26 cellular contexts compared by ENCODE assay signal in genomic region chrX:101029665-101030064, GRCh38. TPM values are rescaled to one million over a fixed set of nuclear protein-coding genes. Genes with fewer than 3 reads are reported as not detected.
A peak's percentile ranks its signal among the peaks of the same experiment; 100 is the strongest.
DNase-seq lines count a peak whose midpoint lies in the region; ATAC-seq, FAIRE-seq and TF ChIP-seq lines count a peak whose summit lies in the region.
"Had no signal": no experiment of that assay in that cellular context is flagged by ENCODE, and none has a peak within 500 bp of the region (broad histone marks: within the 10 kb centered on the region; RNA-seq: fewer than 3 reads in every experiment).

No MANE protein-coding gene starts in this region.

- no peak for TF ChIP-seq EP300 in K562 (IDR thresholded peaks at IDR 0.05; ENCODE audit: low read length)

- no peaks in the 10 kb centered on the region for H3K79me2 ChIP-seq in K562 (ENCODE audit: control insufficient read depth, insufficient read depth, low read length)

- no peaks in the 10 kb centered on the region for H4K20me1 ChIP-seq in K562 (replicated peaks; ENCODE audit: control insufficient read depth, insufficient read depth, low read length)
- H4K20me1 ChIP-seq: BLaER1 treated with 17β-estradiol and CSF1 and Interleukin-3, amounts not matched to agents 10 nM and 100 nM had no signal

- DNase-seq in activated T-cell treated with anti-CD3 and anti-CD28 coated beads, Interleukin-2, amount 50 U/mL, for 72 hours: no peak
- DNase-seq in activated T-cell treated with anti-CD3 and anti-CD28 coated beads for 4 hours: no peak
- DNase-seq in K562 (ENCODE audit: extremely low read depth in 1 of 4, low spot score in 3 of 4): peak in 1 of 4 experiments; percentile 6
- DNase-seq in immature natural killer cell: peak; percentile 13 to 28 (median 21)
- no peak for DNase-seq in natural killer cell treated with Interleukin-12 subunit alpha and Interleukin-12 subunit beta and Interleukin-15 and Interleukin-18, amount 100 ng/mL, for 72 hours (ENCODE audit: low spot score)
- DNase-seq in HAP-1 (ENCODE audit: low spot score in 2 of 2): no peak
- DNase-seq: 8988T; ACHN; AML-193; BE2C; CD4-positive, alpha-beta T cell; CD8-positive, alpha-beta memory T cell; DMS 273 treated with DMSO at 0.1 percent for 48 hours; DMS79; EL; GDM1; GOT3; HCEC 1CT had no signal

- H3K27me3 Mint-ChIP-seq in activated T-cell treated with anti-CD3 and anti-CD28 coated beads, Interleukin-2, amount 50 U/mL, for 72 hours (ENCODE audit: low read depth): peaks cover 13% of the 10 kb centered on the region
- peaks cover 0 to 6% (median 2%) of the 10 kb centered on the region in 3 donors for H3K27me3 Mint-ChIP-seq in immature natural killer cell (ENCODE audit: low read depth in 3 of 3)
- peaks cover 0 to 5% of the 10 kb centered on the region in 2 donors for H3K27me3 Mint-ChIP-seq in natural killer cell treated with Interleukin-12 subunit alpha and Interleukin-12 subunit beta and Interleukin-15 and Interleukin-18, amount 100 ng/mL, for 72 hours
- H3K27me3 Mint-ChIP-seq: CD4-positive, alpha-beta T cell had no signal

- H3K27ac ChIP-seq in K562 (ENCODE audit: extremely low read depth, low read depth, low read length): no peak overlapping the region
- H3K27ac ChIP-seq: A549; BLaER1 treated with 17β-estradiol and CSF1 and Interleukin-3, amounts not matched to agents 10 nM and 100 nM had no signal

- H3K36me3 Mint-ChIP-seq in activated T-cell treated with anti-CD3 and anti-CD28 coated beads, Interleukin-2, amount 50 U/mL, for 72 hours (ENCODE audit: insufficient read depth in 2 of 2): peaks cover 6 to 16% of the 10 kb centered on the region in 2 donors
- peaks cover 10 to 21% (median 14%) of the 10 kb centered on the region in 3 donors for H3K36me3 Mint-ChIP-seq in immature natural killer cell
- peaks cover 32% of the 10 kb centered on the region for H3K36me3 Mint-ChIP-seq in natural killer cell treated with Interleukin-12 subunit alpha and Interleukin-12 subunit beta and Interleukin-15 and Interleukin-18, amount 100 ng/mL, for 72 hours

- POLR2A ChIA-PET in K562 (lab: Yijun Ruan, JAX): no interaction called here

- 70% methylated on average over 1 of the region's 1 CpG for WGBS in K562 (ENCODE audit: insufficient coverage, low coverage, missing lambda C conversion rate)

- no TSS peak for BruUV-seq in K562 (replicated peaks; lab: Mats Ljungman, UMichigan)

- H3K9me3 Mint-ChIP-seq in activated T-cell treated with anti-CD3 and anti-CD28 coated beads, Interleukin-2, amount 50 U/mL, for 72 hours: peaks cover 0 to 2% of the 10 kb centered on the region in 2 donors
- peaks cover 0 to 2% (median 0%) of the 10 kb centered on the region in 6 donors for H3K9me3 Mint-ChIP-seq in immature natural killer cell
- H3K9me3 Mint-ChIP-seq in natural killer cell treated with Interleukin-12 subunit alpha and Interleukin-12 subunit beta and Interleukin-15 and Interleukin-18, amount 100 ng/mL, for 72 hours: no peaks in the 10 kb centered on the region
- H3K9me3 Mint-ChIP-seq: CD4-positive, alpha-beta T cell; CD8-positive, alpha-beta memory T cell had no signal

- no peak overlapping the region for H2AFZ ChIP-seq in K562 (ENCODE audit: low read depth, low read length)

- in situ Hi-C loops in K562 (cut with MboI): no loop called here
- in situ Hi-C loops in HAP-1 (cut with MboI; ENCODE audit: low sequenced_read_pairs): no loop called here

- no peak for FAIRE-seq in K562 (lab: Jason Lieb, UNC)
- FAIRE-seq: A549, D721Med, GM12878, H54 had no signal

- H3K27ac Mint-ChIP-seq in activated T-cell treated with anti-CD3 and anti-CD28 coated beads, Interleukin-2, amount 50 U/mL, for 72 hours: peak overlapping the region; percentile 75
- H3K27ac Mint-ChIP-seq in immature natural killer cell: peak overlapping the region in 5 of 6 donors; percentile 5 to 56 (median 48)
- H3K27ac Mint-ChIP-seq in natural killer cell treated with Interleukin-12 subunit alpha and Interleukin-12 subunit beta and Interleukin-15 and Interleukin-18, amount 100 ng/mL, for 72 hours: peak overlapping the region; percentile 33 to 36
- H3K27ac Mint-ChIP-seq: CD14-positive monocyte; CD4-positive, alpha-beta T cell had no signal

- no peak for TF ChIP-seq POLR2A in K562 (conservative IDR thresholded peaks at IDR 0.05)

- no peak for ATAC-seq in activated T-cell treated with anti-CD3 and anti-CD28 coated beads, Interleukin-2, amount 50 U/mL, for 72 hours (replicated peaks in 1 of 2)
- ATAC-seq in K562 (no peak), HG03469 (IDR thresholded peaks at IDR 0.05; ENCODE audit: unreplicated experiment) (no peak), GM18867 (IDR thresholded peaks at IDR 0.05; ENCODE audit: unreplicated experiment) (no peak)
- peak; percentile 63 to 65 for ATAC-seq in natural killer cell treated with Interleukin-12 subunit alpha and Interleukin-12 subunit beta and Interleukin-15 and Interleukin-18, amount 100 ng/mL, for 72 hours
- ATAC-seq: A549, GM12878 had no signal

- peaks cover 7% of the 10 kb centered on the region for H3K4me1 Mint-ChIP-seq in activated T-cell treated with anti-CD3 and anti-CD28 coated beads, Interleukin-2, amount 50 U/mL, for 72 hours (ENCODE audit: low read depth)
- H3K4me1 Mint-ChIP-seq in immature natural killer cell: peaks cover 14 to 20% of the 10 kb centered on the region in 2 donors
- H3K4me1 Mint-ChIP-seq in natural killer cell treated with Interleukin-12 subunit alpha and Interleukin-12 subunit beta and Interleukin-15 and Interleukin-18, amount 100 ng/mL, for 72 hours (ENCODE audit: low read depth in 2 of 2): peaks cover 17 to 21% of the 10 kb centered on the region in 2 donors
- H3K4me1 Mint-ChIP-seq: CD14-positive monocyte had no signal

- H3K4me3 ChIP-seq in K562: no peak overlapping the region
- no peak overlapping the region for H3K4me3 ChIP-seq in HAP-1
- H3K4me3 ChIP-seq: A549; BLaER1 treated with 17β-estradiol and CSF1 and Interleukin-3, amounts not matched to agents 10 nM and 100 nM; GM12878 had no signal

- intact Hi-C loops in K562 (cut with micrococcal nuclease): no loop called here

- no peak overlapping the region for H3K9ac ChIP-seq in K562 (ENCODE audit: insufficient read depth in 1 of 2, low read depth in 2 of 2, low read length in 2 of 2)
- H3K9ac ChIP-seq: BLaER1 treated with 17β-estradiol and CSF1 and Interleukin-3, amounts not matched to agents 10 nM and 100 nM had no signal

- TF ChIP-seq CTCF in K562 (IDR thresholded peaks at IDR 0.05 in 2 of 3, conservative IDR thresholded peaks at IDR 0.05 in 1 of 3; ENCODE audit: insufficient read depth in 2 of 3, low read depth in 1 of 3, low read length in 3 of 3): no peak

- TF ChIP-seq RAD21 in K562 (CRISPR knock-in tag; conservative IDR thresholded peaks at IDR 0.05 in 1 of 2, IDR thresholded peaks at IDR 0.05 in 1 of 2): no peak

- no peaks in the 10 kb centered on the region for H3K9me1 ChIP-seq in K562 (ENCODE audit: control insufficient read depth, insufficient read depth, low read length)

- H3K4me1 ChIP-seq in K562 (replicated peaks in 1 of 2; ENCODE audit: control insufficient read depth in 2 of 2, insufficient read depth in 2 of 2, low read length in 2 of 2): peaks cover 0 to 2% of the 10 kb centered on the region in 2 experiments; a peak in 1 of 5 replicates
- H3K4me1 ChIP-seq in HAP-1: no peaks in the 10 kb centered on the region
- H3K4me1 ChIP-seq: A549; BE2C; BLaER1 treated with 17β-estradiol and CSF1 and Interleukin-3, amounts not matched to agents 10 nM and 100 nM had no signal

- no peak overlapping the region for H3K4me3 Mint-ChIP-seq in activated T-cell treated with anti-CD3 and anti-CD28 coated beads, Interleukin-2, amount 50 U/mL, for 72 hours
- H3K4me3 Mint-ChIP-seq in immature natural killer cell: peak overlapping the region in 1 of 5 donors; percentile 24
- no peak overlapping the region for H3K4me3 Mint-ChIP-seq in natural killer cell treated with Interleukin-12 subunit alpha and Interleukin-12 subunit beta and Interleukin-15 and Interleukin-18, amount 100 ng/mL, for 72 hours
- H3K4me3 Mint-ChIP-seq: CD14-positive monocyte; CD4-positive, alpha-beta T cell; CD8-positive, alpha-beta memory T cell had no signal

- H3K9me3 ChIP-seq in K562 (replicated peaks; ENCODE audit: control insufficient read depth, insufficient read depth, low read depth, low read length) (no peaks in the 10 kb centered on the region), HAP-1 (no peaks in the 10 kb centered on the region)
- H3K9me3 ChIP-seq: A549; BE2C; BLaER1 treated with 17β-estradiol and CSF1 and Interleukin-3, amounts not matched to agents 10 nM and 100 nM had no signal

- H3K36me3 ChIP-seq in K562 (ENCODE audit: control insufficient read depth, insufficient read depth, low read length) (peaks cover 12% of the 10 kb centered on the region; the same call in 2 of the 3 replicates), HAP-1 (replicated peaks) (peaks cover 45% of the 10 kb centered on the region)
- H3K36me3 ChIP-seq: BE2C had no signal

- no peak overlapping the region for H3K4me2 ChIP-seq in K562 (ENCODE audit: insufficient read depth, low read length)
- H3K4me2 ChIP-seq: A549; BLaER1 treated with 17β-estradiol and CSF1 and Interleukin-3, amounts not matched to agents 10 nM and 100 nM had no signal

- CTCF ChIA-PET in K562 (lab: Yijun Ruan, JAX; ENCODE audit: low intra/inter-chr PET ratio): no interaction called here

- no peaks in the 10 kb centered on the region for H3K27me3 ChIP-seq in K562 (ENCODE audit: control insufficient read depth in 2 of 2, insufficient read depth in 2 of 2, low read length in 2 of 2)
- H3K27me3 ChIP-seq in HAP-1 (ENCODE audit: low read depth): no peaks in the 10 kb centered on the region
- H3K27me3 ChIP-seq: BE2C; BLaER1 treated with 17β-estradiol and CSF1 and Interleukin-3, amounts not matched to agents 10 nM and 100 nM had no signal

RNA-seq across cellular contexts. Expression of gene TRMT2B, which starts 22.2 kb away (rescaled TPM):
- total RNA-seq in activated T-cell treated with anti-CD3 and anti-CD28 coated beads, Interleukin-2, amount 50 U/mL, for 72 hours: 10 to 100 TPM; 24.4 to 25.9 TPM
- 77.5 and 89.1 TPM in 2 replicates for total RNA-seq in K562 (2011; cell fraction: chromatin; rRNA removed; ENCODE audit: low replicate concordance)
- total RNA-seq in K562 (2011; cell fraction: nucleolus; rRNA removed): 43.0 and 46.5 TPM in 2 replicates
- total RNA-seq in K562 (2011; cell fraction: nucleoplasm; rRNA removed): 78.4 and 110 TPM in 2 replicates
- 15.6 and 17.9 TPM in 2 replicates for total RNA-seq in K562 (2014; rRNA removed)
- total RNA-seq in K562 (2014; rRNA removed; fragmentation: Illumina TruSeq; extraction: Trizol): 20.7 and 22.8 TPM in 2 replicates
- total RNA-seq in K562 (2015; rRNA removed; fragmentation: Illumina TruSeq; extraction: Trizol): 16.8 and 18.1 TPM in 2 replicates
- 20.7 and 21.0 TPM in 2 replicates for total RNA-seq in K562 (2021)
- 19.3 and 23.4 TPM in 2 replicates for polyA plus RNA-seq in K562 (2011; rRNA removed)
- 16.6 and 19.2 TPM in 2 replicates for polyA plus RNA-seq in K562 (2011; cell fraction: cytosol; rRNA removed)
- 19.8 and 21.8 TPM in 2 replicates for polyA plus RNA-seq in K562 (2011; cell fraction: nucleus; rRNA removed)
- 16.5 and 21.9 TPM in 2 replicates for polyA plus RNA-seq in K562 (2012)
- polyA plus RNA-seq in K562 (2014; fragmentation: Illumina TruSeq; extraction: Trizol): 21.0 and 21.5 TPM in 2 replicates
- 1 to 10 TPM; 3.9 to 8.6 TPM for polyA plus RNA-seq in K562 (2014; fragmentation: Nextera tagmentation; extraction: Ambion mirVana)
- polyA plus RNA-seq in K562 (2014; rRNA removed): 15.5 and 16.7 TPM in 2 replicates
- polyA minus RNA-seq in K562 (2011; rRNA and poly(A)+ RNA removed): 28.0 and 35.0 TPM in 2 replicates
- 10.6 and 14.5 TPM in 2 replicates for polyA minus RNA-seq in K562 (2011; cell fraction: cytosol; rRNA and poly(A)+ RNA removed)
- 7.7 and 10.2 TPM in 2 replicates for polyA minus RNA-seq in K562 (2011; cell fraction: nucleus; rRNA and poly(A)+ RNA removed)
- polyA plus RNA-seq in immature natural killer cell: 10 to 100 TPM; 33.4 to 65.8 (median 36.3) TPM
- total RNA-seq in natural killer cell treated with Interleukin-12 subunit alpha and Interleukin-12 subunit beta and Interleukin-15 and Interleukin-18, amount 100 ng/mL, for 72 hours: 10 to 100 TPM; 19.8 to 34.3 TPM

RNA-seq across cellular contexts. Expression of gene TMEM35A, which starts 49.0 kb away (rescaled TPM):
- total RNA-seq in activated T-cell treated with anti-CD3 and anti-CD28 coated beads, Interleukin-2, amount 50 U/mL, for 72 hours: under 1 TPM in 1 of 2 donors, not detected in 1; 0.26 TPM
- not detected in 2 replicates for total RNA-seq in K562 (2011; cell fraction: chromatin; rRNA removed; ENCODE audit: low replicate concordance)
- total RNA-seq in K562 (2011; cell fraction: nucleolus; rRNA removed): not detected in 2 replicates
- not detected in 2 replicates for total RNA-seq in K562 (2011; cell fraction: nucleoplasm; rRNA removed)
- not detected in 2 replicates for total RNA-seq in K562 (2014; rRNA removed)
- total RNA-seq in K562 (2014; rRNA removed; fragmentation: Illumina TruSeq; extraction: Trizol): not detected in 2 replicates
- total RNA-seq in K562 (2015; rRNA removed; fragmentation: Illumina TruSeq; extraction: Trizol): not detected in 2 replicates
- not detected in 2 replicates for total RNA-seq in K562 (2021)
- polyA plus RNA-seq in K562 (2011; rRNA removed): not detected in 2 replicates
- polyA plus RNA-seq in K562 (2011; cell fraction: cytosol; rRNA removed): not detected in 2 replicates
- not detected in 2 replicates for polyA plus RNA-seq in K562 (2011; cell fraction: nucleus; rRNA removed)
- not detected in 2 replicates for polyA plus RNA-seq in K562 (2012)
- polyA plus RNA-seq in K562 (2014; fragmentation: Illumina TruSeq; extraction: Trizol): not detected in 2 replicates
- polyA plus RNA-seq in K562 (2014; fragmentation: Nextera tagmentation; extraction: Ambion mirVana): not detected
- not detected in 2 replicates for polyA plus RNA-seq in K562 (2014; rRNA removed)
- not detected in 2 replicates for polyA minus RNA-seq in K562 (2011; rRNA and poly(A)+ RNA removed)
- not detected in 2 replicates for polyA minus RNA-seq in K562 (2011; cell fraction: cytosol; rRNA and poly(A)+ RNA removed)
- polyA minus RNA-seq in K562 (2011; cell fraction: nucleus; rRNA and poly(A)+ RNA removed): not detected in 2 replicates
- polyA plus RNA-seq in immature natural killer cell: not detected
- total RNA-seq in natural killer cell treated with Interleukin-12 subunit alpha and Interleukin-12 subunit beta and Interleukin-15 and Interleukin-18, amount 100 ng/mL, for 72 hours: not detected
- total RNA-seq: CD4-positive, alpha-beta T cell; CD8-positive, alpha-beta memory T cell; GM12878 had no signal
- polyA plus RNA-seq: A549; CD14-positive monocyte; CD8-positive, alpha-beta memory T cell; GM12878 had no signal

Comparison
In these comparisons a context has a peak if more than half of its experiments do, and no peak if none do; other contexts are left out.
1. ATAC-seq: peak in natural killer cell treated with Interleukin-12 subunit alpha and Interleukin-12 subunit beta and Interleukin-15 and Interleukin-18, amount 100 ng/mL, for 72 hours (2 of 2); none in activated T-cell treated with anti-CD3 and anti-CD28 coated beads, Interleukin-2, amount 50 U/mL, for 72 hours (0 of 2), K562 (single experiment), HG03469 (single experiment) and GM18867 (single experiment).
2. DNase-seq: peak in immature natural killer cell (3 of 3); none in activated T-cell treated with anti-CD3 and anti-CD28 coated beads, Interleukin-2, amount 50 U/mL, for 72 hours (0 of 2), activated T-cell treated with anti-CD3 and anti-CD28 coated beads for 4 hours (single experiment), natural killer cell treated with Interleukin-12 subunit alpha and Interleukin-12 subunit beta and Interleukin-15 and Interleukin-18, amount 100 ng/mL, for 72 hours (single experiment) and HAP-1 (0 of 2).
3. Peak in every context shown above with its lines, with median percentiles within 50 percentile points of each other: H3K27ac Mint-ChIP-seq.